ENCODE assay signal across 8 cellular contexts in the genomic region with DNA sequence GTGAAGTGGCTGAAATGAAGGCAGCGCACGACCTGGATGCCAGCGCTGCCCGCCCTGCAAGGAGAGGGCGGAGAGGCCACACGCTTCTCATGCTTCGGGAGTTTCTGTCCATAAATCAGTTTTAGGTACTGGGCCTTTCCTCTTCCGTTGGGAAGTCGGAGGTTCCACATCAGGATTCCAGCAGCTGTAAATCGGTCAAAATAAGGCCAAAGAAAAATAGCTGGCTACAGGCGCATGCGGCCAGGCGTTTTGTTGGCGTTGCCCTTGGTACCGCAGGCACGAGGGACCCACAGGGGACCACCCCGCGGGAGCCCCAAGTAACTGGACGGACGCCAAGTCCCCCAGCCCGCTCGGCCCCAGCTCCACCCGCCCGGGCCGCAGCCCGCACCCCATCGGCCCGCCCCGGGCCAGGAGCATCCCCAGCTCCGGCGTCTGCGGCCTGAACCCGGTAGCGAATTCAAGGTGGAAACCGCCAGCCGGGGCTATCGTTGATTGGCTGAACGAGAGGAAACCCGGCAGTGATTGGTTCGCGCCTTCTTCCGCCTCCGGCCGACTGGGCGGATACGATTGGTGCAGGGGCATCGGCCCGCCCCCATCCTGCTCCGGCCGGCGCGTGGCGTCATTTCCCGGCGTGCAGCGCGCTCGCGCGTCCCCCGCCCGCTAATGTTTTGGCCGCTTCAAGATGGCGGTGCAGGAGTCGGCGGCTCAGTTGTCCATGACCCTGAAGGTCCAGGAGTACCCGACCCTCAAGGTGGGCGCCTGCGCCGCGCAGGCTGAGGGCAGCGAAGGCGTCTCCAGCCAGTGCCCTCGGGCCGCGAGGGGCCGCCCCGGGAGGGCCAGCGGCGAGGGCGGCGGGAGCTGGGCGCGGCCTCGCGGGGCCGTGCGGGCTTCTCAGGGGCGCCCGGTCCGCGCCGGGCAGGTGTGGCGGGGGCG.
DNase-seq lines count a peak whose midpoint lies in the region; ATAC-seq and TF ChIP-seq lines count a peak whose summit lies in the region.

A gene (plus strand): TSS at position 660 of the 933 bp plus-strand sequence. CDS start 23 bp downstream, at position 683.

- H3K27ac ChIP-seq in MM.1S (ENCODE audit: low read length): peak within 1 kb of the TSS; percentile 60; the same call in 1 of the 2 replicates

- peak within 1 kb of the TSS; percentile 97 for H3K4me3 Mint-ChIP-seq in nephron progenitor cell
- H3K4me3 Mint-ChIP-seq in stimulated activated naive CD8-positive, alpha-beta T cell treated with anti-CD3 and anti-CD28 coated beads, Interleukin-15, amount 100 ng/mL, for 72 hours: peak within 1 kb of the TSS; percentile 90 to 98

- H3K36me3 Mint-ChIP-seq in nephron progenitor cell (ENCODE audit: low read depth): peaks cover 5% of the 10 kb centered on the region

- H3K9me2 ChIP-seq in MM.1S (replicated peaks; ENCODE audit: insufficient read depth, low read length): no peaks in the 10 kb centered on the region

- H3K9me3 ChIP-seq in ES-I3 (ENCODE audit: control insufficient read depth, insufficient read depth, low read length) (no peaks in the 10 kb centered on the region; the same call in none of the 2 replicates), HAP-1 (peaks cover 2% of the 10 kb centered on the region; the same call in 1 of the 2 replicates), MM.1S (replicated peaks; ENCODE audit: insufficient read depth, low read length) (no peaks in the 10 kb centered on the region)

- in situ Hi-C loops in HAP-1 (cut with MboI; ENCODE audit: low sequenced_read_pairs): no loop called here

- peak within 1 kb of the TSS; percentile 93 for H3K9ac ChIP-seq in ES-I3 (ENCODE audit: low read depth, low read length)
- peak within 1 kb of the TSS; percentile 96 for H3K9ac ChIP-seq in MM.1S (ENCODE audit: low read length)

- H3K4me1 ChIP-seq in ES-I3 (ENCODE audit: insufficient read depth, low read length) (peaks cover 8% of the 10 kb centered on the region; the same call in 1 of the 2 replicates), HAP-1 (peaks cover 13% of the 10 kb centered on the region), MM.1S (ENCODE audit: low read length) (peaks cover 12% of the 10 kb centered on the region; the same call in 1 of the 2 replicates)

- no peaks in the 10 kb centered on the region for H3F3A ChIP-seq in MM.1S (ENCODE audit: insufficient read depth, low read length)

- no peaks in the 10 kb centered on the region; the same call in 1 of the 2 replicates for H4K20me1 ChIP-seq in MM.1S (ENCODE audit: insufficient read depth, low read length)

- H3K4me3 ChIP-seq in HAP-1 (peak within 1 kb of the TSS; percentile 64), MM.1S (ENCODE audit: low read length) (peak within 1 kb of the TSS; percentile 93)

- TF ChIP-seq CTCF in MM.1S (IDR thresholded peaks at IDR 0.05; ENCODE audit: low read length) (no peak), nephron progenitor cell (IDR thresholded peaks at IDR 0.05) (no peak)

- peak; percentile 91 to 97 for DNase-seq in HAP-1 (ENCODE audit: low spot score in 2 of 2)
- peak; percentile 97 for DNase-seq in MM.1S
- DNase-seq in SIG-M5 (lab: John Stamatoyannopoulos, UW): peak; percentile 71
- DNase-seq in activated gamma-delta T cell (lab: John Stamatoyannopoulos, UW): peak; percentile 94
- peak; percentile 90 for DNase-seq in fibroblast of the conjunctiva (ENCODE audit: low read depth)
- DNase-seq in nephron progenitor cell: peak; percentile 98
- peak; percentile 96 to 98 for DNase-seq in stimulated activated naive CD8-positive, alpha-beta T cell treated with anti-CD3 and anti-CD28 coated beads, Interleukin-15, amount 100 ng/mL, for 72 hours

- no peaks in the 10 kb centered on the region for H3K27me3 ChIP-seq in HAP-1 (ENCODE audit: low read depth)
- H3K27me3 ChIP-seq in MM.1S (replicated peaks; ENCODE audit: insufficient read depth, low read length): peaks cover 4% of the 10 kb centered on the region; the same call in 1 of the 2 replicates

- H3K4me1 Mint-ChIP-seq in nephron progenitor cell: peaks cover 43% of the 10 kb centered on the region
- H3K4me1 Mint-ChIP-seq in stimulated activated naive CD8-positive, alpha-beta T cell treated with anti-CD3 and anti-CD28 coated beads, Interleukin-15, amount 100 ng/mL, for 72 hours: peaks cover 46% of the 10 kb centered on the region

- peak within 1 kb of the TSS; percentile 98 for H3K4me2 ChIP-seq in MM.1S (ENCODE audit: low read depth, low read length)

- peaks cover 13% of the 10 kb centered on the region for H3K27me3 Mint-ChIP-seq in nephron progenitor cell (ENCODE audit: low read depth, poor library complexity)
- no peaks in the 10 kb centered on the region for H3K27me3 Mint-ChIP-seq in stimulated activated naive CD8-positive, alpha-beta T cell treated with anti-CD3 and anti-CD28 coated beads, Interleukin-15, amount 100 ng/mL, for 72 hours

- peak; percentile 97 for ATAC-seq in stimulated activated naive CD8-positive, alpha-beta T cell treated with anti-CD3 and anti-CD28 coated beads, Interleukin-15, amount 100 ng/mL, for 72 hours

- peaks cover 48% of the 10 kb centered on the region for H3K79me2 ChIP-seq in MM.1S (ENCODE audit: low read length)

- H2AFZ ChIP-seq in MM.1S (ENCODE audit: low read length): peak within 1 kb of the TSS; percentile 94

- H3K9me3 Mint-ChIP-seq in nephron progenitor cell: peaks cover 23% of the 10 kb centered on the region
- peaks cover 5 to 7% of the 10 kb centered on the region in 2 donors for H3K9me3 Mint-ChIP-seq in stimulated activated naive CD8-positive, alpha-beta T cell treated with anti-CD3 and anti-CD28 coated beads, Interleukin-15, amount 100 ng/mL, for 72 hours

- peak within 1 kb of the TSS; percentile 94 for H3K27ac Mint-ChIP-seq in nephron progenitor cell
- peak within 1 kb of the TSS; percentile 96 to 98 for H3K27ac Mint-ChIP-seq in stimulated activated naive CD8-positive, alpha-beta T cell treated with anti-CD3 and anti-CD28 coated beads, Interleukin-15, amount 100 ng/mL, for 72 hours

- H3K36me3 ChIP-seq in ES-I3 (ENCODE audit: insufficient read depth, low read length): no peaks in the 10 kb centered on the region; the same call in 1 of the 2 replicates
- peaks cover 12% of the 10 kb centered on the region for H3K36me3 ChIP-seq in HAP-1 (replicated peaks)
- H3K36me3 ChIP-seq in MM.1S (replicated peaks; ENCODE audit: insufficient read depth, low read length): no peaks in the 10 kb centered on the region; the same call in 1 of the 2 replicates

Comparison
In these comparisons a context has a peak if more than half of its experiments do, and no peak if none do; other contexts are left out.
1. Peak in every context shown above with its lines: DNase-seq, ATAC-seq, H3K4me3 ChIP-seq and H3K27ac ChIP-seq.